Comparison of ENCODE assay signal across 15 cellular contexts in the genomic region with DNA sequence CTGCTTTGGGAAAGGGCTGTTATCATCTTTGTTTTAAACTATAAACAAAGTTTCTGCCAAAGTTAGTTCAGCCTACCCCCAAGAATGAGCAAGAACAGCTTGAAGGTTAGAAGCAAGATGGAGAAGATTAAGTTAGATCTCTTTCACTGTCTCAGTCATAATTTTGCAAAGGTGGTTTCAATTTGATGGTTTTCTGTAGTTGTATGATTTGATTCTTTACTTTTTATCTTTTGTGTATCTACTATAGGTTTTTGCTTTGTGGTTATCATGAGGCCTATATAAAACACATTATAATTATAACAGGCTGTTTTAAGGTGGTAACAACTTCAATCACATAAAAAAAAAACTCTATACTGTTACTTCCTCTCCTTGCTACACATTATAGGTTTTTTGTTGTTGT. TPM values are rescaled to one million over a fixed set of nuclear protein-coding genes. Genes with fewer than 3 reads are reported as not detected.
DNase-seq lines count a peak whose midpoint lies in the region; ATAC-seq, FAIRE-seq and TF ChIP-seq lines count a peak whose summit lies in the region.
"Had no signal": no experiment of that assay in that cellular context is flagged by ENCODE, and none has a peak within 500 bp of the region (broad histone marks: within the 10 kb centered on the region; RNA-seq: fewer than 3 reads in every experiment).

No MANE protein-coding gene starts in this region.

- peaks cover 0 to 2% of the 10 kb centered on the region in 2 donors for H3K9me3 Mint-ChIP-seq in activated T-cell treated with anti-CD3 and anti-CD28 coated beads, Interleukin-2, amount 50 U/mL, for 72 hours
- no peaks in the 10 kb centered on the region for H3K9me3 Mint-ChIP-seq in astrocyte (ENCODE audit: unreplicated experiment)
- peaks cover 5% of the 10 kb centered on the region for H3K9me3 Mint-ChIP-seq in activated CD8-positive, alpha-beta T cell treated with anti-CD3 and anti-CD28 coated beads for 36 hours
- H3K9me3 Mint-ChIP-seq: GM23338 had no signal

- no peaks in the 10 kb centered on the region for H4K20me1 ChIP-seq in astrocyte (ENCODE audit: insufficient read depth, low read length)

- H3K9ac ChIP-seq in astrocyte (ENCODE audit: low read length) (no peak overlapping the region), kidney (ENCODE audit: low read length in 2 of 2) (no peak overlapping the region)

- no peaks in the 10 kb centered on the region for H3K9me3 ChIP-seq in astrocyte (ENCODE audit: insufficient read depth, low read depth, low read length)
- no peaks in the 10 kb centered on the region for H3K9me3 ChIP-seq in kidney (ENCODE audit: control insufficient read depth in 1 of 2, low read length in 2 of 2)
- peaks cover 0 to 7% (median 0%) of the 10 kb centered on the region in 12 donors for H3K9me3 ChIP-seq in heart left ventricle
- H3K9me3 ChIP-seq: BE2C had no signal

- H3K27ac Mint-ChIP-seq in activated T-cell treated with anti-CD3 and anti-CD28 coated beads, Interleukin-2, amount 50 U/mL, for 72 hours = no peak overlapping the region
- H3K27ac Mint-ChIP-seq in astrocyte (ENCODE audit: unreplicated experiment) = no peak overlapping the region
- no peak overlapping the region for H3K27ac Mint-ChIP-seq in activated CD8-positive, alpha-beta T cell treated with anti-CD3 and anti-CD28 coated beads for 36 hours
- H3K27ac Mint-ChIP-seq: CD4-positive, alpha-beta memory T cell; GM23338 had no signal

- peaks cover 2 to 3% of the 10 kb centered on the region in 2 donors for H3K36me3 Mint-ChIP-seq in activated T-cell treated with anti-CD3 and anti-CD28 coated beads, Interleukin-2, amount 50 U/mL, for 72 hours (ENCODE audit: insufficient read depth in 2 of 2)
- no peaks in the 10 kb centered on the region for H3K36me3 Mint-ChIP-seq in astrocyte (ENCODE audit: low read depth, unreplicated experiment)
- H3K36me3 Mint-ChIP-seq in activated CD8-positive, alpha-beta T cell treated with anti-CD3 and anti-CD28 coated beads for 36 hours (ENCODE audit: low read depth) = no peaks in the 10 kb centered on the region

- no peaks in the 10 kb centered on the region for H3K4me1 ChIP-seq in astrocyte (ENCODE audit: insufficient read depth, low read length)
- H3K4me1 ChIP-seq in kidney (ENCODE audit: control insufficient read depth in 1 of 2, insufficient read depth in 1 of 2, low read depth in 1 of 2, low read length in 2 of 2) = no peaks in the 10 kb centered on the region
- H3K4me1 ChIP-seq in heart left ventricle = no peaks in the 10 kb centered on the region
- H3K4me1 ChIP-seq: BE2C had no signal

- H3K27me3 ChIP-seq in astrocyte (ENCODE audit: insufficient read depth, low read length) = no peaks in the 10 kb centered on the region
- H3K27me3 ChIP-seq in heart left ventricle = peaks cover 0 to 9% (median 0%) of the 10 kb centered on the region in 9 donors
- H3K27me3 ChIP-seq: BE2C had no signal

- H3K27ac ChIP-seq in astrocyte (ENCODE audit: low read depth, low read length) (no peak overlapping the region), kidney (ENCODE audit: low read depth in 2 of 2, low read length in 2 of 2) (no peak overlapping the region), heart left ventricle (no peak overlapping the region)
- H3K27ac ChIP-seq: C4-2B had no signal

- intact Hi-C loops in kidney (cut with DNase I) (no loop called here), heart left ventricle (cut with DNase I) (no loop called here)
- intact Hi-C loops in activated CD8-positive, alpha-beta T cell treated with anti-CD3 and anti-CD28 coated beads for 36 hours (cut with micrococcal nuclease) = no loop called here

- H3K4me3 ChIP-seq in astrocyte (ENCODE audit: insufficient read depth, low read depth, low read length) (no peak overlapping the region), kidney (ENCODE audit: low read length in 2 of 2) (no peak overlapping the region), heart left ventricle (no peak overlapping the region)
- H3K4me3 ChIP-seq: GM12878, GM23338 had no signal

- no peaks in the 10 kb centered on the region for H3K79me2 ChIP-seq in astrocyte (ENCODE audit: insufficient read depth, low read length)

- peak; percentile 74 for FAIRE-seq in astrocyte (lab: Jason Lieb, UNC)
- FAIRE-seq in kidney (lab: Jason Lieb, UNC) = peak; percentile 23
- FAIRE-seq: A204.1, GM12878 had no signal

- H3K4me2 ChIP-seq in astrocyte (ENCODE audit: low read length) = no peak overlapping the region
- H3K4me2 ChIP-seq: GM23338 had no signal

- peaks cover 19% of the 10 kb centered on the region for H3K4me1 Mint-ChIP-seq in activated T-cell treated with anti-CD3 and anti-CD28 coated beads, Interleukin-2, amount 50 U/mL, for 72 hours (ENCODE audit: low read depth)
- H3K4me1 Mint-ChIP-seq in astrocyte (ENCODE audit: low read depth, unreplicated experiment) = peaks cover 2% of the 10 kb centered on the region
- H3K4me1 Mint-ChIP-seq in activated CD8-positive, alpha-beta T cell treated with anti-CD3 and anti-CD28 coated beads for 36 hours (ENCODE audit: low read depth) = no peaks in the 10 kb centered on the region
- H3K4me1 Mint-ChIP-seq: CD4-positive, alpha-beta memory T cell had no signal

- TF ChIP-seq CTCF in astrocyte (IDR thresholded peaks at IDR 0.05; ENCODE audit: insufficient read depth, low read depth, low read length) (no peak), kidney (IDR thresholded peaks at IDR 0.05; ENCODE audit: borderline replicate concordance, extremely low read depth, insufficient read depth) (no peak), heart left ventricle (IDR thresholded peaks at IDR 0.05) (no peak)
- no peak for TF ChIP-seq CTCF in activated CD8-positive, alpha-beta T cell treated with anti-CD3 and anti-CD28 coated beads for 36 hours (IDR thresholded peaks at IDR 0.05)

- ATAC-seq in activated T-cell treated with anti-CD3 and anti-CD28 coated beads, Interleukin-2, amount 50 U/mL, for 72 hours (replicated peaks in 1 of 2) = peak; percentile 78 to 85
- no peak for ATAC-seq in activated CD8-positive, alpha-beta T cell treated with anti-CD3 and anti-CD28 coated beads for 36 hours
- no peak for ATAC-seq in heart left ventricle
- no peak for ATAC-seq in GM19351 (IDR thresholded peaks at IDR 0.05; ENCODE audit: unreplicated experiment)
- ATAC-seq: GM12878, GM23338 had no signal

- CTCF ChIA-PET in activated CD8-positive, alpha-beta T cell treated with anti-CD3 and anti-CD28 coated beads for 36 hours (lab: Charles Lee) = no interaction called here

- DNase-seq in activated T-cell treated with anti-CD3 and anti-CD28 coated beads, Interleukin-2, amount 50 U/mL, for 72 hours = no peak
- no peak for DNase-seq in activated T-cell treated with anti-CD3 and anti-CD28 coated beads, Interleukin-2, amount 50 U/mL, for 1 hour
- DNase-seq in astrocyte (ENCODE audit: low read depth) = no peak
- DNase-seq in kidney = no peak
- DNase-seq in activated CD8-positive, alpha-beta T cell treated with anti-CD3 and anti-CD28 coated beads for 36 hours = no peak
- DNase-seq in heart left ventricle = no peak
- DNase-seq: BE2C; CD4-positive, alpha-beta memory T cell; DMS79; H7 had no signal

- H3K36me3 ChIP-seq in astrocyte (ENCODE audit: insufficient read depth, low read length) = no peaks in the 10 kb centered on the region
- no peaks in the 10 kb centered on the region for H3K36me3 ChIP-seq in kidney (ENCODE audit: control insufficient read depth in 1 of 2, insufficient read depth in 2 of 2, low read length in 2 of 2)
- H3K36me3 ChIP-seq in heart left ventricle = no peaks in the 10 kb centered on the region
- H3K36me3 ChIP-seq: BE2C had no signal

- H2AFZ ChIP-seq in astrocyte (ENCODE audit: low read depth, low read length) = no peak overlapping the region
- H2AFZ ChIP-seq: GM23338 had no signal

- H3K27me3 Mint-ChIP-seq in activated T-cell treated with anti-CD3 and anti-CD28 coated beads, Interleukin-2, amount 50 U/mL, for 72 hours (ENCODE audit: low read depth) = peaks cover 46% of the 10 kb centered on the region
- H3K27me3 Mint-ChIP-seq in astrocyte (ENCODE audit: low read depth, unreplicated experiment) = no peaks in the 10 kb centered on the region
- H3K27me3 Mint-ChIP-seq in activated CD8-positive, alpha-beta T cell treated with anti-CD3 and anti-CD28 coated beads for 36 hours = no peaks in the 10 kb centered on the region
- H3K27me3 Mint-ChIP-seq: CD4-positive, alpha-beta memory T cell had no signal

- TF ChIP-seq POLR2A in heart left ventricle (IDR thresholded peaks at IDR 0.05) = no peak

- POLR2A ChIA-PET in activated CD8-positive, alpha-beta T cell treated with anti-CD3 and anti-CD28 coated beads for 36 hours (lab: Charles Lee) = no interaction called here

- H3K4me3 Mint-ChIP-seq in activated T-cell treated with anti-CD3 and anti-CD28 coated beads, Interleukin-2, amount 50 U/mL, for 72 hours = no peak overlapping the region
- no peak overlapping the region for H3K4me3 Mint-ChIP-seq in astrocyte (ENCODE audit: unreplicated experiment)
- no peak overlapping the region for H3K4me3 Mint-ChIP-seq in activated CD8-positive, alpha-beta T cell treated with anti-CD3 and anti-CD28 coated beads for 36 hours
- H3K4me3 Mint-ChIP-seq: CD4-positive, alpha-beta memory T cell; GM23338 had no signal

RNA-seq across cellular contexts. Expression of a gene that starts 35.4 kb away (rescaled TPM):
- total RNA-seq in activated T-cell treated with anti-CD3 and anti-CD28 coated beads, Interleukin-2, amount 50 U/mL, for 72 hours = 100 to 1,000 TPM in 1 of 2 donors, 10 to 100 TPM in 1; 63.8 to 112 TPM
- total RNA-seq in astrocyte = 21.2 and 31.0 TPM in 2 replicates
- total RNA-seq in kidney = 45.5 TPM
- 43.1 TPM for polyA plus RNA-seq in kidney (ENCODE audit: insufficient read depth, low read depth, low replicate concordance)
- total RNA-seq in activated CD8-positive, alpha-beta T cell treated with anti-CD3 and anti-CD28 coated beads for 36 hours = 10 to 100 TPM; 51.9 to 53.3 TPM
- total RNA-seq in heart left ventricle = 10 to 100 TPM; 20.5 to 39.7 (median 25.3) TPM
- 10 to 100 TPM; 11.7 to 25.1 TPM for polyA plus RNA-seq in heart left ventricle

Comparison
In these comparisons a context has a peak if more than half of its experiments do, and no peak if none do; other contexts are left out.
1. ATAC-seq: peak in activated T-cell treated with anti-CD3 and anti-CD28 coated beads, Interleukin-2, amount 50 U/mL, for 72 hours (2 of 2); none in activated CD8-positive, alpha-beta T cell treated with anti-CD3 and anti-CD28 coated beads for 36 hours (single experiment), heart left ventricle (0 of 4) and GM19351 (single experiment).